1 cellular context compared by ENCODE assay signal in genomic region chr11:114384487-114384886, GRCh38.
TF ChIP-seq lines count a peak whose summit lies in the region.

No MANE protein-coding gene starts in this region.

TF ChIP-seq in K562, 482 proteins besides CTCF, POLR2A, EP300 and RAD21 (continued from another document):
- TF ChIP-seq ZNF592 (IDR thresholded peaks at IDR 0.05) (no peak), HEY1 (CRISPR knock-in tag; IDR thresholded peaks at IDR 0.05; ENCODE audit: borderline replicate concordance) (no peak), FOSL1 (tag; conservative IDR thresholded peaks at IDR 0.05) (peak; percentile 93), ZNF76 (CRISPR knock-in tag; IDR thresholded peaks at IDR 0.05; ENCODE audit: borderline replicate concordance) (no peak), ZNF445 (CRISPR knock-in tag; IDR thresholded peaks at IDR 0.05; ENCODE audit: low read depth) (no peak), ARID1B (IDR thresholded peaks at IDR 0.05) (peak; percentile 67; the same call in 1 of the 2 replicates), C11orf30 (IDR thresholded peaks at IDR 0.05; ENCODE audit: low read depth) (no peak), SRSF7 (optimal IDR thresholded peaks at IDR 0.05; ENCODE audit: low read depth, low read length) (no peak), STAT5B (CRISPR knock-in tag; IDR thresholded peaks at IDR 0.05) (no peak), DMBX1 (CRISPR knock-in tag; IDR thresholded peaks at IDR 0.05; ENCODE audit: borderline replicate concordance) (no peak), ZNF197 (CRISPR knock-in tag; IDR thresholded peaks at IDR 0.05; ENCODE audit: low read depth) (no peak), ILK (tag; IDR thresholded peaks at IDR 0.05; ENCODE audit: borderline replicate concordance, low read depth) (no peak), ZNF212 (CRISPR knock-in tag; IDR thresholded peaks at IDR 0.05) (no peak), FOS (IDR thresholded peaks at IDR 0.05; ENCODE audit: extremely low read depth, insufficient read length) (peak; percentile 4), SMARCA4 (IDR thresholded peaks at IDR 0.05) (peak; percentile 48; the same call in 1 of the 2 replicates), ZEB2 (IDR thresholded peaks at IDR 0.05) (no peak; the same call in 1 of the 2 replicates), HDAC6 (IDR thresholded peaks at IDR 0.05; ENCODE audit: low read depth, low read length) (no peak), TCF15 (CRISPR knock-in tag; IDR thresholded peaks at IDR 0.05) (no peak), SREBF1 (IDR thresholded peaks at IDR 0.05; ENCODE audit: borderline replicate concordance, low read depth, low read length) (no peak), TCF3 (CRISPR knock-in tag; IDR thresholded peaks at IDR 0.05) (no peak), PML (IDR thresholded peaks at IDR 0.05; ENCODE audit: low read length) (no peak), SLC30A9 (CRISPR knock-in tag; IDR thresholded peaks at IDR 0.05) (no peak), TOE1 (IDR thresholded peaks at IDR 0.05; ENCODE audit: borderline replicate concordance) (no peak), TOE1 (CRISPR knock-in tag; IDR thresholded peaks at IDR 0.05; ENCODE audit: borderline replicate concordance, low read depth) (no peak), MTA2 (IDR thresholded peaks at IDR 0.05; ENCODE audit: low read depth) (no peak), HDAC1 (IDR thresholded peaks at IDR 0.05) (no peak), SIRT6 (IDR thresholded peaks at IDR 0.05; ENCODE audit: low read depth, low read length) (no peak), MAZ (CRISPR knock-in tag; conservative IDR thresholded peaks at IDR 0.05 in 1 of 2, IDR thresholded peaks at IDR 0.05 in 1 of 2) (no peak), BHLHE40 (IDR thresholded peaks at IDR 0.05; ENCODE audit: low read length) (no peak), ZNF124 (CRISPR knock-in tag; IDR thresholded peaks at IDR 0.05) (no peak), ZNF408 (CRISPR knock-in tag; IDR thresholded peaks at IDR 0.05; ENCODE audit: low read depth) (no peak)
- TF ChIP-seq, protein P1, sequence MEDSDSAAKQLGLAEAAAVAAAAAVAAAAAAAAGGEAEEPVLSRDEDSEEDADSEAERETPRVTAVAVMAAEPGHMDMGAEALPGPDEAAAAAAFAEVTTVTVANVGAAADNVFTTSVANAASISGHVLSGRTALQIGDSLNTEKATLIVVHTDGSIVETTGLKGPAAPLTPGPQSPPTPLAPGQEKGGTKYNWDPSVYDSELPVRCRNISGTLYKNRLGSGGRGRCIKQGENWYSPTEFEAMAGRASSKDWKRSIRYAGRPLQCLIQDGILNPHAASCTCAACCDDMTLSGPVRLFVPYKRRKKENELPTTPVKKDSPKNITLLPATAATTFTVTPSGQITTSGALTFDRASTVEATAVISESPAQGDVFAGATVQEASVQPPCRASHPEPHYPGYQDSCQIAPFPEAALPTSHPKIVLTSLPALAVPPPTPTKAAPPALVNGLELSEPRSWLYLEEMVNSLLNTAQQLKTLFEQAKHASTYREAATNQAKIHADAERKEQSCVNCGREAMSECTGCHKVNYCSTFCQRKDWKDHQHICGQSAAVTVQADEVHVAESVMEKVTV (CRISPR knock-in tag; IDR thresholded peaks at IDR 0.05) = no peak
- TF ChIP-seq, protein P2, sequence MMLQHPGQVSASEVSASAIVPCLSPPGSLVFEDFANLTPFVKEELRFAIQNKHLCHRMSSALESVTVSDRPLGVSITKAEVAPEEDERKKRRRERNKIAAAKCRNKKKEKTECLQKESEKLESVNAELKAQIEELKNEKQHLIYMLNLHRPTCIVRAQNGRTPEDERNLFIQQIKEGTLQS (IDR thresholded peaks at IDR 0.05) = peak; percentile 80
- TF ChIP-seq, protein P2 (CRISPR knock-in tag; conservative IDR thresholded peaks at IDR 0.05) = no peak
- TF ChIP-seq, protein P3, sequence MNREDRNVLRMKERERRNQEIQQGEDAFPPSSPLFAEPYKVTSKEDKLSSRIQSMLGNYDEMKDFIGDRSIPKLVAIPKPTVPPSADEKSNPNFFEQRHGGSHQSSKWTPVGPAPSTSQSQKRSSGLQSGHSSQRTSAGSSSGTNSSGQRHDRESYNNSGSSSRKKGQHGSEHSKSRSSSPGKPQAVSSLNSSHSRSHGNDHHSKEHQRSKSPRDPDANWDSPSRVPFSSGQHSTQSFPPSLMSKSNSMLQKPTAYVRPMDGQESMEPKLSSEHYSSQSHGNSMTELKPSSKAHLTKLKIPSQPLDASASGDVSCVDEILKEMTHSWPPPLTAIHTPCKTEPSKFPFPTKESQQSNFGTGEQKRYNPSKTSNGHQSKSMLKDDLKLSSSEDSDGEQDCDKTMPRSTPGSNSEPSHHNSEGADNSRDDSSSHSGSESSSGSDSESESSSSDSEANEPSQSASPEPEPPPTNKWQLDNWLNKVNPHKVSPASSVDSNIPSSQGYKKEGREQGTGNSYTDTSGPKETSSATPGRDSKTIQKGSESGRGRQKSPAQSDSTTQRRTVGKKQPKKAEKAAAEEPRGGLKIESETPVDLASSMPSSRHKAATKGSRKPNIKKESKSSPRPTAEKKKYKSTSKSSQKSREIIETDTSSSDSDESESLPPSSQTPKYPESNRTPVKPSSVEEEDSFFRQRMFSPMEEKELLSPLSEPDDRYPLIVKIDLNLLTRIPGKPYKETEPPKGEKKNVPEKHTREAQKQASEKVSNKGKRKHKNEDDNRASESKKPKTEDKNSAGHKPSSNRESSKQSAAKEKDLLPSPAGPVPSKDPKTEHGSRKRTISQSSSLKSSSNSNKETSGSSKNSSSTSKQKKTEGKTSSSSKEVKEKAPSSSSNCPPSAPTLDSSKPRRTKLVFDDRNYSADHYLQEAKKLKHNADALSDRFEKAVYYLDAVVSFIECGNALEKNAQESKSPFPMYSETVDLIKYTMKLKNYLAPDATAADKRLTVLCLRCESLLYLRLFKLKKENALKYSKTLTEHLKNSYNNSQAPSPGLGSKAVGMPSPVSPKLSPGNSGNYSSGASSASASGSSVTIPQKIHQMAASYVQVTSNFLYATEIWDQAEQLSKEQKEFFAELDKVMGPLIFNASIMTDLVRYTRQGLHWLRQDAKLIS (CRISPR knock-in tag; IDR thresholded peaks at IDR 0.05) = no peak
- TF ChIP-seq, protein P4, sequence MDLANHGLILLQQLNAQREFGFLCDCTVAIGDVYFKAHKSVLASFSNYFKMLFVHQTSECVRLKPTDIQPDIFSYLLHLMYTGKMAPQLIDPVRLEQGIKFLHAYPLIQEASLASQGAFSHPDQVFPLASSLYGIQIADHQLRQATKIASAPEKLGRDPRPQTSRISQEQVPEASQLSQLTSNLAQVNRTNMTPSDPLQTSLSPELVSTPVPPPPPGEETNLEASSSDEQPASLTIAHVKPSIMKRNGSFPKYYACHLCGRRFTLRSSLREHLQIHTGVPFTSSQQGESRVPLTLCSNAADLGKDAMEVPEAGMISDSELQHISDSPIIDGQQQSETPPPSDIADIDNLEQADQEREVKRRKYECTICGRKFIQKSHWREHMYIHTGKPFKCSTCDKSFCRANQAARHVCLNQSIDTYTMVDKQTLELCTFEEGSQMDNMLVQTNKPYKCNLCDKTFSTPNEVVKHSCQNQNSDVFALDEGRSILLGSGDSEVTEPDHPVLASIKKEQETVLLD (IDR thresholded peaks at IDR 0.05) = no peak
- TF ChIP-seq, protein P5, sequence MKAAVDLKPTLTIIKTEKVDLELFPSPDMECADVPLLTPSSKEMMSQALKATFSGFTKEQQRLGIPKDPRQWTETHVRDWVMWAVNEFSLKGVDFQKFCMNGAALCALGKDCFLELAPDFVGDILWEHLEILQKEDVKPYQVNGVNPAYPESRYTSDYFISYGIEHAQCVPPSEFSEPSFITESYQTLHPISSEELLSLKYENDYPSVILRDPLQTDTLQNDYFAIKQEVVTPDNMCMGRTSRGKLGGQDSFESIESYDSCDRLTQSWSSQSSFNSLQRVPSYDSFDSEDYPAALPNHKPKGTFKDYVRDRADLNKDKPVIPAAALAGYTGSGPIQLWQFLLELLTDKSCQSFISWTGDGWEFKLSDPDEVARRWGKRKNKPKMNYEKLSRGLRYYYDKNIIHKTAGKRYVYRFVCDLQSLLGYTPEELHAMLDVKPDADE (conservative IDR thresholded peaks at IDR 0.05; ENCODE audit: control insufficient read depth, low read depth, low read length) = no peak
- TF ChIP-seq, protein P6, sequence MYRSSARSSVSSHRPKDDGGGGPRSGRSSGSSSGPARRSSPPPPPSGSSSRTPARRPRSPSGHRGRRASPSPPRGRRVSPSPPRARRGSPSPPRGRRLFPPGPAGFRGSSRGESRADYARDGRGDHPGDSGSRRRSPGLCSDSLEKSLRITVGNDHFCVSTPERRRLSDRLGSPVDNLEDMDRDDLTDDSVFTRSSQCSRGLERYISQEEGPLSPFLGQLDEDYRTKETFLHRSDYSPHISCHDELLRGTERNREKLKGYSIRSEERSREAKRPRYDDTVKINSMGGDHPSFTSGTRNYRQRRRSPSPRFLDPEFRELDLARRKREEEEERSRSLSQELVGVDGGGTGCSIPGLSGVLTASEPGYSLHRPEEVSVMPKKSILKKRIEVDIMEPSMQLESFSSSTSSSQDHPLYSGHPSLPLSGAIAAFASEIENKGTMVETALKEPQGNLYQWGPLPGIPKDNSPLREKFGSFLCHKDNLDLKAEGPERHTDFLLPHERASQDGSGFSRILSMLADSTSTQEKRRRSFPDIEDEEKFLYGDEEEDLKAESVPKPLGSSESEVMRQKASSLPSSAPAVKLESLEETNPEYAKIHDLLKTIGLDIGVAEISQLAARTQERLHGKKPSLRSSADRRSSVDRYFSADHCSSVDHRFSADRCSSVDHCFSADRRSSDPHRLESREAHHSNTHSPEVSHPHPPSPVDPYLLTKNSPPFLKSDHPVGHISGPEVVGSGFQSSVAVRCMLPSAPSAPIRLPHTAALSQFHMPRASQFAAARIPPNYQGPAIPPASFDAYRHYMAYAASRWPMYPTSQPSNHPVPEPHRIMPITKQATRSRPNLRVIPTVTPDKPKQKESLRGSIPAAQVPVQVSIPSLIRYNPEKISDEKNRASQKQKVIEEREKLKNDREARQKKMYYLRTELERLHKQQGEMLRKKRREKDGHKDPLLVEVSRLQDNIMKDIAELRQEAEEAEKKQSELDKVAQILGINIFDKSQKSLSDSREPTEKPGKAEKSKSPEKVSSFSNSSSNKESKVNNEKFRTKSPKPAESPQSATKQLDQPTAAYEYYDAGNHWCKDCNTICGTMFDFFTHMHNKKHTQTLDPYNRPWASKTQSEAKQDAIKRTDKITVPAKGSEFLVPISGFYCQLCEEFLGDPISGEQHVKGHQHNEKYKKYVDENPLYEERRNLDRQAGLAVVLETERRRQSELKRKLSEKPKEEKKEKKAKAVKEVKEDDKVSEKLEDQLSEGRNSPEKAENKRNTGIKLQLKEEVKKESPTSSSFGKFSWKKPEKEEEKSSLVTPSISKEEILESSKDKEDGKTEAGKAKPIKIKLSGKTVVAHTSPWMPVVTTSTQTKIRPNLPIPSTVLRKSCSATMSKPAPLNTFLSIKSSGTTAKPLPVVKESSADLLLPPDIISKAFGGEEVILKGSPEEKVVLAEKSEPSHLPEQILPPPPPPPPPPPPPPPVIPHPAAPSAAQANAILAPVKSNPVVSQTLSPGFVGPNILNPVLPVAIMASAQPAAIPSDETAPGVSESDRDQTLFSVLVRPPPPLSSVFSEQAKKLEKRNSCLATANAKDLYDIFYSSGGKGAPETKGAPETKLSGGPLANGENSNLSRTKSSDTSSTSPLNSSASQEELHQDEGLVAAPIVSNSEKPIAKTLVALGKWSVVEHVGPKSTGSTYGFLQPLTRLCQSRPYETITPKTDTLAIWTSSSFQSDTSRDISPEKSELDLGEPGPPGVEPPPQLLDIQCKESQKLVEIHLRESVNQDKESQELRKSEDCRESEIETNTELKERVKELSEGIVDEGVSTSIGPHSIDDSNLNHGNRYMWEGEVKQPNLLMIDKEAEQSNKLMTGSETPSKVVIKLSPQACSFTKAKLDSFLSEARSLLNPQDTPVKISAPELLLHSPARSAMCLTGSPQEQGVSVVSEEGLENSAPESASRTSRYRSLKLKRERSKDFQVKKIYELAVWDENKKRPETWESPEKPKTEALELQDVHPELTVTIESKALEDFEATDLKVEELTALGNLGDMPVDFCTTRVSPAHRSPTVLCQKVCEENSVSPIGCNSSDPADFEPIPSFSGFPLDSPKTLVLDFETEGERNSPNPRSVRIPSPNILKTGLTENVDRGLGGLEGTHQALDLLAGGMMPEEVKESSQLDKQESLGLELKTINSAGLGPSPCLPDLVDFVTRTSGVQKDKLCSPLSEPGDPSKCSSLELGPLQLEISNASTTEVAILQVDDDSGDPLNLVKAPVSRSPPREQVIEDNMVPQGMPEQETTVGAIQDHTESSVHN (IDR thresholded peaks at IDR 0.05; ENCODE audit: borderline replicate concordance in 1 of 2, low read depth in 1 of 2) = no peak
